ENCODE assay signal across 11 cellular contexts in the genomic region with DNA sequence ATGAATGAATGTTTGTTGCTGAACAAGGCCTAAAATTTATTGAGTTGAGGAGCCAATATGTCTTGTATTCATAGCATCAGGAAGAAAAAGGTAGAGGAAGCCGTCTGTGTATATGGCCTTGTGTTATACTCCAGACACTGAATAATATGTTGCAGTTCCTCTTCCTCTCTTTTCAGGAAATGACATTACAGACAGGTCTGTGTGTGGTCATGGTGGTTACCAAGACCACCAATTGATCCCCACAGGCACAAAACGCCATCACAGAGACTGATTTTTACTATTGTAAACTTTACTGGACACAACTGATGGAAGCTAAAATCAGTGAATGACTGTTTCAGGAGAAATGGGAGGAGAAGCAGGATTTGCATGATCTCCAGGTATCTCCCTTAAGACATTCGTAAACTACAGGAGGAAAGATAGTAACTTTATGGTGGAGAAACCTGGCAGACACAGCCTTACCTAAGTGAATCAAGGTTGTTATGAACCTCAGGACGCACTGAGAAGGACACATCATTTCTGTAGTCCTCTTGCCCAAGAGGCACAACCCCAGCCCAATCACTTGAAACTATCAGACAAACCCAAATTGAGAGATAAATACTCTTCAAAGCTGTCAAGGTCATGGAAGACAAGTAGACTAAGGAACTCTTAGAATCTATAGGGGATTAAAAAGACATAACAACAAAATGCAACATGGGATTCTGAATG.
DNase-seq lines count a peak whose midpoint lies in the region; ATAC-seq and TF ChIP-seq lines count a peak whose summit lies in the region.
"Had no signal": no experiment of that assay in that cellular context is flagged by ENCODE, and none has a peak within 500 bp of the region (broad histone marks: within the 10 kb centered on the region; RNA-seq: fewer than 3 reads in every experiment).

No MANE protein-coding gene starts in this region.

- POLR2A ChIA-PET in PC-9 (lab: Charles Lee; ENCODE audit: unreplicated experiment): no interaction called here

- ATAC-seq in HG03060 (IDR thresholded peaks at IDR 0.05; ENCODE audit: low read depth, unreplicated experiment): peak; percentile 65
- peak; percentile 86 for ATAC-seq in stimulated activated effector memory CD8-positive, alpha-beta T cell treated with anti-CD3 and anti-CD28 coated beads, Interleukin-12 subunit alpha, Interleukin-12 subunit beta, amount 100 ng/mL, for 72 hours
- no peak for ATAC-seq in HG02588 (IDR thresholded peaks at IDR 0.05; ENCODE audit: unreplicated experiment)
- ATAC-seq: GM23338, lower lobe of right lung had no signal

- DNase-seq in activated T-cell treated with anti-CD3 and anti-CD28 coated beads, Interleukin-2, amount 50 U/mL, for 24 hours: no peak
- DNase-seq in activated T-cell treated with anti-CD3 and anti-CD28 coated beads, Interleukin-2, amount 50 U/mL, for 48 hours: no peak
- no peak for DNase-seq in stimulated activated effector memory CD8-positive, alpha-beta T cell treated with anti-CD3 and anti-CD28 coated beads, Interleukin-12 subunit alpha, Interleukin-12 subunit beta, amount 100 ng/mL, for 72 hours (ENCODE audit: low spot score in 2 of 2)
- DNase-seq in ascending aorta (ENCODE audit: low spot score in 2 of 2) (no peak), PC-9 (no peak)
- DNase-seq: lower lobe of right lung, NCI-H446 had no signal

- H3K9me3 Mint-ChIP-seq in activated T-cell treated with anti-CD3 and anti-CD28 coated beads, Interleukin-2, amount 50 U/mL, for 24 hours: peaks cover 17% of the 10 kb centered on the region
- peaks cover 10% of the 10 kb centered on the region for H3K9me3 Mint-ChIP-seq in stimulated activated effector memory CD8-positive, alpha-beta T cell treated with anti-CD3 and anti-CD28 coated beads, Interleukin-12 subunit alpha, Interleukin-12 subunit beta, amount 100 ng/mL, for 72 hours

- no peak overlapping the region for H2AFZ ChIP-seq in PC-9
- H2AFZ ChIP-seq: GM23338 had no signal

- no peak overlapping the region for H3K4me3 Mint-ChIP-seq in activated T-cell treated with anti-CD3 and anti-CD28 coated beads, Interleukin-2, amount 50 U/mL, for 24 hours
- no peak overlapping the region for H3K4me3 Mint-ChIP-seq in stimulated activated effector memory CD8-positive, alpha-beta T cell treated with anti-CD3 and anti-CD28 coated beads, Interleukin-12 subunit alpha, Interleukin-12 subunit beta, amount 100 ng/mL, for 72 hours
- H3K4me3 Mint-ChIP-seq: GM23338 had no signal

- H4K20me1 ChIP-seq in PC-9 (ENCODE audit: insufficient read depth): peaks cover 46% of the 10 kb centered on the region

- no peak overlapping the region for H3K4me3 ChIP-seq in ascending aorta
- no peak overlapping the region for H3K4me3 ChIP-seq in PC-9
- H3K4me3 ChIP-seq: GM23338, lower lobe of right lung had no signal

- H3K79me2 ChIP-seq in PC-9 (ENCODE audit: low read depth): peaks cover 60% of the 10 kb centered on the region

- H3F3A ChIP-seq in PC-9 (ENCODE audit: insufficient read depth, low read depth): peaks cover 8% of the 10 kb centered on the region; the same call in 1 of the 2 replicates

- H3K27ac Mint-ChIP-seq in activated T-cell treated with anti-CD3 and anti-CD28 coated beads, Interleukin-2, amount 50 U/mL, for 24 hours: peak overlapping the region; percentile 4
- H3K27ac Mint-ChIP-seq in stimulated activated effector memory CD8-positive, alpha-beta T cell treated with anti-CD3 and anti-CD28 coated beads, Interleukin-12 subunit alpha, Interleukin-12 subunit beta, amount 100 ng/mL, for 72 hours: peak overlapping the region; percentile 48
- H3K27ac Mint-ChIP-seq: GM23338 had no signal

- no peaks in the 10 kb centered on the region for H3K9me2 ChIP-seq in PC-9 (ENCODE audit: insufficient read depth)

- H3K4me1 ChIP-seq in ascending aorta (peaks cover 0 to 4% of the 10 kb centered on the region in 2 donors), PC-9 (replicated peaks; ENCODE audit: insufficient read depth) (no peaks in the 10 kb centered on the region)

- no peak for TF ChIP-seq CTCF in ascending aorta (IDR thresholded peaks at IDR 0.05)
- TF ChIP-seq CTCF in PC-9 (conservative IDR thresholded peaks at IDR 0.05): no peak

- H3K36me3 ChIP-seq in ascending aorta (no peaks in the 10 kb centered on the region), PC-9 (ENCODE audit: low read depth) (peaks cover 21% of the 10 kb centered on the region)
- H3K36me3 ChIP-seq: lower lobe of right lung had no signal

- peaks cover 50% of the 10 kb centered on the region for H3K4me1 Mint-ChIP-seq in activated T-cell treated with anti-CD3 and anti-CD28 coated beads, Interleukin-2, amount 50 U/mL, for 24 hours (ENCODE audit: low read depth)
- H3K4me1 Mint-ChIP-seq in stimulated activated effector memory CD8-positive, alpha-beta T cell treated with anti-CD3 and anti-CD28 coated beads, Interleukin-12 subunit alpha, Interleukin-12 subunit beta, amount 100 ng/mL, for 72 hours: peaks cover 48% of the 10 kb centered on the region

- intact Hi-C loops in ascending aorta (cut with DNase I) (no loop called here), PC-9 (cut with micrococcal nuclease; ENCODE audit: unreplicated experiment) (loop anchor here (10.0 kb wide), 1 partner anchor 273 kb away; the partner anchor contains the start of gene SIPA1L1)

- peaks cover 0 to 10% of the 10 kb centered on the region in 2 donors for H3K9me3 ChIP-seq in ascending aorta
- H3K9me3 ChIP-seq in PC-9 (ENCODE audit: insufficient read depth, low read depth): peaks cover 12% of the 10 kb centered on the region; the same call in 1 of the 2 replicates

- H3K36me3 Mint-ChIP-seq in activated T-cell treated with anti-CD3 and anti-CD28 coated beads, Interleukin-2, amount 50 U/mL, for 24 hours (ENCODE audit: low read depth): peaks cover 44% of the 10 kb centered on the region
- peaks cover 18% of the 10 kb centered on the region for H3K36me3 Mint-ChIP-seq in stimulated activated effector memory CD8-positive, alpha-beta T cell treated with anti-CD3 and anti-CD28 coated beads, Interleukin-12 subunit alpha, Interleukin-12 subunit beta, amount 100 ng/mL, for 72 hours

- no peak overlapping the region for H3K4me2 ChIP-seq in PC-9
- H3K4me2 ChIP-seq: GM23338 had no signal

- H3K27me3 ChIP-seq in ascending aorta (no peaks in the 10 kb centered on the region), PC-9 (ENCODE audit: insufficient read depth, low read depth) (no peaks in the 10 kb centered on the region)

- no peak overlapping the region for H3K27ac ChIP-seq in ascending aorta
- H3K27ac ChIP-seq in PC-9: no peak overlapping the region
- H3K27ac ChIP-seq: lower lobe of right lung had no signal

- peak; percentile 35; the same call in 1 of the 2 replicates for TF ChIP-seq POLR2A in Raji (IDR thresholded peaks at IDR 0.05; ENCODE audit: insufficient read depth, low read depth, low read length)

- BruUV-seq in PC-9 (replicated peaks; lab: Mats Ljungman, UMichigan): no TSS peak

- CTCF ChIA-PET in PC-9 (lab: Charles Lee): no interaction called here

- no peaks in the 10 kb centered on the region for H3K27me3 Mint-ChIP-seq in activated T-cell treated with anti-CD3 and anti-CD28 coated beads, Interleukin-2, amount 50 U/mL, for 24 hours
